Comparison of ENCODE assay signal across 2 cellular contexts in the genomic region with DNA sequence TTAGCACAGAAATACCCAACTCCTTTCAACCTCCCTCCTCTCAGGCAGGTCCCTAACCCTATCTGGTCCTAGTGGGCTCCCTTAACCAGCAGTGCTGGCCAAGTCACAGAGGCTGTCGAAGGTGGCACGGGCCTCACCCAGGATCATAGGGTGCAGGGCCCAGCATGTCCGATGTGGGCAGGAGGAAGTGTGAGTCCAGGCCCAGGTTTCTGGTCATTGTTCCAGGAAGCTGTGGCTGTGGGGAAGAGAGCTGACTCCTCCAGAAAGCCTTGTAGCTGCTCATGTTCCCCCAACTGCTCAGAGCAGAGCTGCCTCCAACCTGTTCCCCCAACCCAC.
TF ChIP-seq lines count a peak whose summit lies in the region.

No MANE protein-coding gene starts in this region.

TF ChIP-seq in A549, 52 proteins besides CTCF, POLR2A, EP300 and RAD21:
- TF ChIP-seq, protein P1, sequence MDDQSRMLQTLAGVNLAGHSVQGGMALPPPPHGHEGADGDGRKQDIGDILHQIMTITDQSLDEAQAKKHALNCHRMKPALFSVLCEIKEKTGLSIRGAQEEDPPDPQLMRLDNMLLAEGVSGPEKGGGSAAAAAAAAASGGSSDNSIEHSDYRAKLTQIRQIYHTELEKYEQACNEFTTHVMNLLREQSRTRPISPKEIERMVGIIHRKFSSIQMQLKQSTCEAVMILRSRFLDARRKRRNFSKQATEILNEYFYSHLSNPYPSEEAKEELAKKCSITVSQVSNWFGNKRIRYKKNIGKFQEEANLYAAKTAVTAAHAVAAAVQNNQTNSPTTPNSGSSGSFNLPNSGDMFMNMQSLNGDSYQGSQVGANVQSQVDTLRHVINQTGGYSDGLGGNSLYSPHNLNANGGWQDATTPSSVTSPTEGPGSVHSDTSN (IDR thresholded peaks at IDR 0.05) = no peak
- no peak for TF ChIP-seq CEBPB (IDR thresholded peaks at IDR 0.05)
- no peak for TF ChIP-seq ZFP36 (IDR thresholded peaks at IDR 0.05; ENCODE audit: borderline replicate concordance, partially characterized antibody)
- TF ChIP-seq, protein P2, sequence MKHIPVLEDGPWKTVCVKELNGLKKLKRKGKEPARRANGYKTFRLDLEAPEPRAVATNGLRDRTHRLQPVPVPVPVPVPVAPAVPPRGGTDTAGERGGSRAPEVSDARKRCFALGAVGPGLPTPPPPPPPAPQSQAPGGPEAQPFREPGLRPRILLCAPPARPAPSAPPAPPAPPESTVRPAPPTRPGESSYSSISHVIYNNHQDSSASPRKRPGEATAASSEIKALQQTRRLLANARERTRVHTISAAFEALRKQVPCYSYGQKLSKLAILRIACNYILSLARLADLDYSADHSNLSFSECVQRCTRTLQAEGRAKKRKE (CRISPR knock-in tag; IDR thresholded peaks at IDR 0.05; ENCODE audit: low read depth) = no peak
- TF ChIP-seq RNF2 (IDR thresholded peaks at IDR 0.05; ENCODE audit: borderline replicate concordance, low read depth) = no peak
- no peak for TF ChIP-seq HOXA7 (CRISPR knock-in tag; IDR thresholded peaks at IDR 0.05)
- TF ChIP-seq FOSL2 (IDR thresholded peaks at IDR 0.05) = no peak
- TF ChIP-seq FOSL2 (CRISPR knock-in tag; IDR thresholded peaks at IDR 0.05) = no peak
- TF ChIP-seq RARB (CRISPR knock-in tag; IDR thresholded peaks at IDR 0.05) = no peak
- TF ChIP-seq CBX8 (IDR thresholded peaks at IDR 0.05) = no peak
- no peak for TF ChIP-seq NR3C1 (IDR thresholded peaks at IDR 0.05)
- no peak for TF ChIP-seq MAZ (IDR thresholded peaks at IDR 0.05; ENCODE audit: borderline replicate concordance, low read depth, low read length)
- TF ChIP-seq HEYL (CRISPR knock-in tag; IDR thresholded peaks at IDR 0.05) = no peak
- no peak for TF ChIP-seq FOSB (CRISPR knock-in tag; IDR thresholded peaks at IDR 0.05)
- TF ChIP-seq HOXB5 (CRISPR knock-in tag; IDR thresholded peaks at IDR 0.05) = no peak
- TF ChIP-seq GATA3 (IDR thresholded peaks at IDR 0.05; ENCODE audit: borderline replicate concordance) = no peak
- no peak for TF ChIP-seq CHD4 (IDR thresholded peaks at IDR 0.05; ENCODE audit: borderline replicate concordance)
- TF ChIP-seq ZC3H11A (IDR thresholded peaks at IDR 0.05) = no peak
- no peak for TF ChIP-seq TP53 (CRISPR knock-in tag; IDR thresholded peaks at IDR 0.05)
- TF ChIP-seq BHLHE40 (IDR thresholded peaks at IDR 0.05; ENCODE audit: low read depth, low read length) = no peak

TF ChIP-seq in H1, 55 proteins besides CTCF, POLR2A, EP300 and RAD21:
- no peak for TF ChIP-seq SIN3A (conservative IDR thresholded peaks at IDR 0.05 in 1 of 2, IDR thresholded peaks at IDR 0.05 in 1 of 2; ENCODE audit: low read depth in 1 of 2, low read length in 2 of 2)
- TF ChIP-seq NANOG (IDR thresholded peaks at IDR 0.05; ENCODE audit: insufficient read depth, low read depth, low read length, poor library complexity, severe bottlenecking) = no peak
- no peak for TF ChIP-seq CBX5 (IDR thresholded peaks at IDR 0.05; ENCODE audit: low read depth, low read length)
- no peak for TF ChIP-seq CREB1 (IDR thresholded peaks at IDR 0.05)
- TF ChIP-seq CHD1 (IDR thresholded peaks at IDR 0.05; ENCODE audit: low read depth, low read length) = no peak
- TF ChIP-seq MAFK (IDR thresholded peaks at IDR 0.05; ENCODE audit: low read depth, low read length) = no peak
- TF ChIP-seq BRCA1 (IDR thresholded peaks at IDR 0.05; ENCODE audit: low read depth, low read length) = no peak
- TF ChIP-seq ZNF274 (IDR thresholded peaks at IDR 0.05; ENCODE audit: borderline replicate concordance, extremely low read depth, low read length) = no peak
- TF ChIP-seq CHD2 (IDR thresholded peaks at IDR 0.05; ENCODE audit: low read length) = no peak
- no peak for TF ChIP-seq SRF (IDR thresholded peaks at IDR 0.05; ENCODE audit: low read depth, low read length)
- TF ChIP-seq, protein P3, sequence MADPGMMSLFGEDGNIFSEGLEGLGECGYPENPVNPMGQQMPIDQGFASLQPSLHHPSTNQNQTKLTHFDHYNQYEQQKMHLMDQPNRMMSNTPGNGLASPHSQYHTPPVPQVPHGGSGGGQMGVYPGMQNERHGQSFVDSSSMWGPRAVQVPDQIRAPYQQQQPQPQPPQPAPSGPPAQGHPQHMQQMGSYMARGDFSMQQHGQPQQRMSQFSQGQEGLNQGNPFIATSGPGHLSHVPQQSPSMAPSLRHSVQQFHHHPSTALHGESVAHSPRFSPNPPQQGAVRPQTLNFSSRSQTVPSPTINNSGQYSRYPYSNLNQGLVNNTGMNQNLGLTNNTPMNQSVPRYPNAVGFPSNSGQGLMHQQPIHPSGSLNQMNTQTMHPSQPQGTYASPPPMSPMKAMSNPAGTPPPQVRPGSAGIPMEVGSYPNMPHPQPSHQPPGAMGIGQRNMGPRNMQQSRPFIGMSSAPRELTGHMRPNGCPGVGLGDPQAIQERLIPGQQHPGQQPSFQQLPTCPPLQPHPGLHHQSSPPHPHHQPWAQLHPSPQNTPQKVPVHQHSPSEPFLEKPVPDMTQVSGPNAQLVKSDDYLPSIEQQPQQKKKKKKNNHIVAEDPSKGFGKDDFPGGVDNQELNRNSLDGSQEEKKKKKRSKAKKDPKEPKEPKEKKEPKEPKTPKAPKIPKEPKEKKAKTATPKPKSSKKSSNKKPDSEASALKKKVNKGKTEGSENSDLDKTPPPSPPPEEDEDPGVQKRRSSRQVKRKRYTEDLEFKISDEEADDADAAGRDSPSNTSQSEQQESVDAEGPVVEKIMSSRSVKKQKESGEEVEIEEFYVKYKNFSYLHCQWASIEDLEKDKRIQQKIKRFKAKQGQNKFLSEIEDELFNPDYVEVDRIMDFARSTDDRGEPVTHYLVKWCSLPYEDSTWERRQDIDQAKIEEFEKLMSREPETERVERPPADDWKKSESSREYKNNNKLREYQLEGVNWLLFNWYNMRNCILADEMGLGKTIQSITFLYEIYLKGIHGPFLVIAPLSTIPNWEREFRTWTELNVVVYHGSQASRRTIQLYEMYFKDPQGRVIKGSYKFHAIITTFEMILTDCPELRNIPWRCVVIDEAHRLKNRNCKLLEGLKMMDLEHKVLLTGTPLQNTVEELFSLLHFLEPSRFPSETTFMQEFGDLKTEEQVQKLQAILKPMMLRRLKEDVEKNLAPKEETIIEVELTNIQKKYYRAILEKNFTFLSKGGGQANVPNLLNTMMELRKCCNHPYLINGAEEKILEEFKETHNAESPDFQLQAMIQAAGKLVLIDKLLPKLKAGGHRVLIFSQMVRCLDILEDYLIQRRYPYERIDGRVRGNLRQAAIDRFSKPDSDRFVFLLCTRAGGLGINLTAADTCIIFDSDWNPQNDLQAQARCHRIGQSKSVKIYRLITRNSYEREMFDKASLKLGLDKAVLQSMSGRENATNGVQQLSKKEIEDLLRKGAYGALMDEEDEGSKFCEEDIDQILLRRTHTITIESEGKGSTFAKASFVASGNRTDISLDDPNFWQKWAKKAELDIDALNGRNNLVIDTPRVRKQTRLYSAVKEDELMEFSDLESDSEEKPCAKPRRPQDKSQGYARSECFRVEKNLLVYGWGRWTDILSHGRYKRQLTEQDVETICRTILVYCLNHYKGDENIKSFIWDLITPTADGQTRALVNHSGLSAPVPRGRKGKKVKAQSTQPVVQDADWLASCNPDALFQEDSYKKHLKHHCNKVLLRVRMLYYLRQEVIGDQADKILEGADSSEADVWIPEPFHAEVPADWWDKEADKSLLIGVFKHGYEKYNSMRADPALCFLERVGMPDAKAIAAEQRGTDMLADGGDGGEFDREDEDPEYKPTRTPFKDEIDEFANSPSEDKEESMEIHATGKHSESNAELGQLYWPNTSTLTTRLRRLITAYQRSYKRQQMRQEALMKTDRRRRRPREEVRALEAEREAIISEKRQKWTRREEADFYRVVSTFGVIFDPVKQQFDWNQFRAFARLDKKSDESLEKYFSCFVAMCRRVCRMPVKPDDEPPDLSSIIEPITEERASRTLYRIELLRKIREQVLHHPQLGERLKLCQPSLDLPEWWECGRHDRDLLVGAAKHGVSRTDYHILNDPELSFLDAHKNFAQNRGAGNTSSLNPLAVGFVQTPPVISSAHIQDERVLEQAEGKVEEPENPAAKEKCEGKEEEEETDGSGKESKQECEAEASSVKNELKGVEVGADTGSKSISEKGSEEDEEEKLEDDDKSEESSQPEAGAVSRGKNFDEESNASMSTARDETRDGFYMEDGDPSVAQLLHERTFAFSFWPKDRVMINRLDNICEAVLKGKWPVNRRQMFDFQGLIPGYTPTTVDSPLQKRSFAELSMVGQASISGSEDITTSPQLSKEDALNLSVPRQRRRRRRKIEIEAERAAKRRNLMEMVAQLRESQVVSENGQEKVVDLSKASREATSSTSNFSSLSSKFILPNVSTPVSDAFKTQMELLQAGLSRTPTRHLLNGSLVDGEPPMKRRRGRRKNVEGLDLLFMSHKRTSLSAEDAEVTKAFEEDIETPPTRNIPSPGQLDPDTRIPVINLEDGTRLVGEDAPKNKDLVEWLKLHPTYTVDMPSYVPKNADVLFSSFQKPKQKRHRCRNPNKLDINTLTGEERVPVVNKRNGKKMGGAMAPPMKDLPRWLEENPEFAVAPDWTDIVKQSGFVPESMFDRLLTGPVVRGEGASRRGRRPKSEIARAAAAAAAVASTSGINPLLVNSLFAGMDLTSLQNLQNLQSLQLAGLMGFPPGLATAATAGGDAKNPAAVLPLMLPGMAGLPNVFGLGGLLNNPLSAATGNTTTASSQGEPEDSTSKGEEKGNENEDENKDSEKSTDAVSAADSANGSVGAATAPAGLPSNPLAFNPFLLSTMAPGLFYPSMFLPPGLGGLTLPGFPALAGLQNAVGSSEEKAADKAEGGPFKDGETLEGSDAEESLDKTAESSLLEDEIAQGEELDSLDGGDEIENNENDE (IDR thresholded peaks at IDR 0.05; ENCODE audit: insufficient replicate concordance, low read length) = no peak
- TF ChIP-seq POU5F1 (IDR thresholded peaks at IDR 0.05; ENCODE audit: low read depth, low read length) = no peak
- no peak for TF ChIP-seq TAF1 (IDR thresholded peaks at IDR 0.05; ENCODE audit: low read depth, low read length)
- no peak for TF ChIP-seq NRF1 (IDR thresholded peaks at IDR 0.05; ENCODE audit: low read depth, low read length)
- no peak for TF ChIP-seq SP4 (IDR thresholded peaks at IDR 0.05; ENCODE audit: low read length)
- TF ChIP-seq GTF2F1 (IDR thresholded peaks at IDR 0.05; ENCODE audit: borderline replicate concordance, low read depth, low read length) = no peak
- no peak for TF ChIP-seq SIX5 (IDR thresholded peaks at IDR 0.05; ENCODE audit: low read depth, low read length)
- TF ChIP-seq KDM4A (IDR thresholded peaks at IDR 0.05; ENCODE audit: low read depth, low read length, severe bottlenecking) = no peak
